1 cellular context compared by ENCODE assay signal in the genomic region with DNA sequence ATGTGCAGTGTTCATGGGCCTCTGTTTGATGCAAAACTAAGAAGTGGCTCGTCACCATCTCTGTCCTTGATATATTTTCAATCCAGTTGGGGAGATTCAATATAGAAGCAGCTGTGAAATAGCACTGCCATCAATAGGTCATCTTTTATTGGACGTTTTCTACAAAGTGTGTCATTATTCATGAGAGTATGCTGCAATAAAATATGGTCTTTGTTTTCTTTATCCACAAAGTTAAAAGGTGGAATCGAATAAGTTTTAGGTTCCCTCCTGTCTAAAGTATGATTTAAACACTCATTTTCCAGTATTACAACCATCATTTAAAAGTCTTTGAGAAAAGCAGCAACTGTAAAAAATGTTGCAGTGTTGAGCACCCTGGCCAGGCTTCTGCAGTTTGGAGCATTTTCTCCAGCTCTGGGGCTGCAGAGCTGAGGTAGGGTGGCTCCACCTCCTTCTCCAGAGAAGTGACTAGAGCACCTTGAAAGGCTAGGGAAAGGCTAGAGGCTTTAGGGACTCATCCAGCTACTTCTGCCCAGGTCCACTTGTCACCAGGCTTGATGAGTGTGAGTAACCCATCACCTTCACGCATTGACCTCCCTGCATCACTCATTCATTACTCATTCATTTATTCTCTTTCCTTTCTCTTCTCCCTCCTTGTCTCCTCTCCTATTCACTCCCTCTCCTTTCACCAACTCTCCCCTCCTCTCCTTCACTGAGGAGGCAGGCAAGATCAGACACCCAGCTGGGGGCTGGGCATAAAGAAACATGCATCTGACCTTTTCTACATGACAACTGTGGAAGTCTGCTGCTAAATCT.
TF ChIP-seq lines count a peak whose summit lies in the region.

No MANE protein-coding gene starts in this region.

TF ChIP-seq in SK-N-SH, 30 proteins besides CTCF, POLR2A, EP300 and RAD21:
- TF ChIP-seq RFX5 (IDR thresholded peaks at IDR 0.05; ENCODE audit: low read length) (no peak), USF2 (IDR thresholded peaks at IDR 0.05; ENCODE audit: borderline replicate concordance, low read depth, low read length) (no peak), FOSL2 (IDR thresholded peaks at IDR 0.05; ENCODE audit: borderline replicate concordance, low read depth) (no peak), RCOR1 (IDR thresholded peaks at IDR 0.05; ENCODE audit: low read length) (no peak), MAX (IDR thresholded peaks at IDR 0.05; ENCODE audit: low read depth) (no peak), MXI1 (IDR thresholded peaks at IDR 0.05; ENCODE audit: low read depth, low read length) (no peak), SMC3 (IDR thresholded peaks at IDR 0.05; ENCODE audit: low read depth, low read length) (no peak)
- TF ChIP-seq, protein P1, sequence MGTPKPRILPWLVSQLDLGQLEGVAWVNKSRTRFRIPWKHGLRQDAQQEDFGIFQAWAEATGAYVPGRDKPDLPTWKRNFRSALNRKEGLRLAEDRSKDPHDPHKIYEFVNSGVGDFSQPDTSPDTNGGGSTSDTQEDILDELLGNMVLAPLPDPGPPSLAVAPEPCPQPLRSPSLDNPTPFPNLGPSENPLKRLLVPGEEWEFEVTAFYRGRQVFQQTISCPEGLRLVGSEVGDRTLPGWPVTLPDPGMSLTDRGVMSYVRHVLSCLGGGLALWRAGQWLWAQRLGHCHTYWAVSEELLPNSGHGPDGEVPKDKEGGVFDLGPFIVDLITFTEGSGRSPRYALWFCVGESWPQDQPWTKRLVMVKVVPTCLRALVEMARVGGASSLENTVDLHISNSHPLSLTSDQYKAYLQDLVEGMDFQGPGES (IDR thresholded peaks at IDR 0.05; ENCODE audit: low read depth, low read length): no peak
TF ChIP-seq in SK-N-SH: peak in this region for 0.
